30 cellular contexts compared by ENCODE assay signal in genomic region chr16:57253410-57253927, GRCh38. TPM values are rescaled to one million over a fixed set of nuclear protein-coding genes. Genes with fewer than 3 reads are reported as not detected.
DNase-seq lines count a peak whose midpoint lies in the region; ATAC-seq, FAIRE-seq and TF ChIP-seq lines count a peak whose summit lies in the region.
"Had no signal": no experiment of that assay in that cellular context is flagged by ENCODE, and none has a peak within 500 bp of the region (broad histone marks: within the 10 kb centered on the region; RNA-seq: fewer than 3 reads in every experiment).

No MANE protein-coding gene starts in this region.

- H3K9me2 ChIP-seq in hepatocyte (replicated peaks; ENCODE audit: insufficient read depth): no peaks in the 10 kb centered on the region

- H3K9me3 ChIP-seq in A549 (no peaks in the 10 kb centered on the region), K562 (replicated peaks; ENCODE audit: control insufficient read depth, insufficient read depth, low read depth, low read length) (no peaks in the 10 kb centered on the region), hepatocyte (ENCODE audit: low read depth) (no peaks in the 10 kb centered on the region), lower lobe of right lung (no peaks in the 10 kb centered on the region), gastrocnemius medialis (no peaks in the 10 kb centered on the region)
- H3K9me3 ChIP-seq: Peyer's patch had no signal

- peaks cover 0 to 4% (median 0%) of the 10 kb centered on the region in 3 donors for H3K27me3 Mint-ChIP-seq in CD14-positive monocyte (ENCODE audit: low read depth in 3 of 3)
- H3K27me3 Mint-ChIP-seq: stimulated activated memory B cell treated with anti-CD40 and anti-IgM and Interleukin-4, amounts not matched to agents 10 μg/mL and 1 μg/mL and 100 μg/mL, for 72 hours had no signal

- ATAC-seq in A549: no peak
- no peak for ATAC-seq in K562
- ATAC-seq in lower lobe of right lung: peak in 1 of 2 donors; percentile 31
- ATAC-seq in gastrocnemius medialis: no peak
- no peak for ATAC-seq in HG02759 (IDR thresholded peaks at IDR 0.05; ENCODE audit: unreplicated experiment)
- ATAC-seq: CD8-positive, alpha-beta T cell; GM23338; sciatic nerve; stimulated activated memory B cell treated with anti-CD40 and anti-IgM and Interleukin-4, amounts not matched to agents 10 μg/mL and 1 μg/mL and 100 μg/mL, for 72 hours; WTC11 had no signal

- POLR2A ChIA-PET in A549 (lab: Yijun Ruan, JAX) (no interaction called here), K562 (lab: Yijun Ruan, JAX) (interaction anchor here (1.0 kb wide), 1 partner anchor 15 kb away, joined by 4 read pairs; no protein-coding TSS in a partner anchor)

- H3K27me3 ChIP-seq in K562 (ENCODE audit: control insufficient read depth in 2 of 2, insufficient read depth in 2 of 2, low read length in 2 of 2) (no peaks in the 10 kb centered on the region), hepatocyte (no peaks in the 10 kb centered on the region), lower lobe of right lung (ENCODE audit: low read depth) (no peaks in the 10 kb centered on the region), gastrocnemius medialis (no peaks in the 10 kb centered on the region)
- H3K27me3 ChIP-seq: Peyer's patch had no signal

- H3K4me3 ChIP-seq in A549 (no peak overlapping the region), K562 (no peak overlapping the region), hepatocyte (no peak overlapping the region), lower lobe of right lung (no peak overlapping the region), gastrocnemius medialis (no peak overlapping the region)
- H3K4me3 ChIP-seq: GM23338, Peyer's patch had no signal

- H3K4me3 Mint-ChIP-seq in CD14-positive monocyte: no peak overlapping the region
- H3K4me3 Mint-ChIP-seq: activated naive CD4-positive, alpha-beta T cell treated with anti-CD3 and anti-CD28 coated beads for 36 hours; activated T-helper 1 cell treated with anti-CD3 and anti-CD28 coated beads, Interleukin-12 subunit alpha, Interleukin-12 subunit beta, Interleukin-2, Interleukin-4 antibody, amounts not matched to agents 30 ng/mL and 10 ng/mL and 1 ng/mL, durations not matched to agents 14 hours and 24 hours and 36 hours; CD8-positive, alpha-beta T cell; GM23338; immature natural killer cell; neural crest cell; stimulated activated memory B cell treated with anti-CD40 and anti-IgM and Interleukin-4, amounts not matched to agents 10 μg/mL and 1 μg/mL and 100 μg/mL, for 72 hours; WTC11 had no signal

- TF ChIP-seq RAD21 in A549 (conservative IDR thresholded peaks at IDR 0.05 in 1 of 2, IDR thresholded peaks at IDR 0.05 in 1 of 2): no peak
- TF ChIP-seq RAD21 in K562 (CRISPR knock-in tag; conservative IDR thresholded peaks at IDR 0.05 in 1 of 2, IDR thresholded peaks at IDR 0.05 in 1 of 2): no peak

- H2AFZ ChIP-seq in K562 (ENCODE audit: low read depth, low read length): no peak overlapping the region
- no peak overlapping the region for H2AFZ ChIP-seq in hepatocyte
- H2AFZ ChIP-seq: GM23338, parathyroid adenoma had no signal

- TF ChIP-seq POLR2A in A549 (IDR thresholded peaks at IDR 0.05; ENCODE audit: low read length) (no peak), K562 (conservative IDR thresholded peaks at IDR 0.05) (no peak), gastrocnemius medialis (IDR thresholded peaks at IDR 0.05) (no peak)

- H3K9me3 Mint-ChIP-seq in CD14-positive monocyte: no peaks in the 10 kb centered on the region
- H3K9me3 Mint-ChIP-seq: activated naive CD4-positive, alpha-beta T cell treated with anti-CD3 and anti-CD28 coated beads for 36 hours; activated T-helper 1 cell treated with anti-CD3 and anti-CD28 coated beads, Interleukin-12 subunit alpha, Interleukin-12 subunit beta, Interleukin-2, Interleukin-4 antibody, amounts not matched to agents 30 ng/mL and 10 ng/mL and 1 ng/mL, durations not matched to agents 14 hours and 24 hours and 36 hours; CD8-positive, alpha-beta T cell; immature natural killer cell had no signal

- H3K36me3 ChIP-seq in K562 (ENCODE audit: control insufficient read depth, insufficient read depth, low read length) (peaks cover 23% of the 10 kb centered on the region; the same call in 2 of the 3 replicates), hepatocyte (replicated peaks; ENCODE audit: insufficient read depth, low read depth) (no peaks in the 10 kb centered on the region), lower lobe of right lung (peaks cover 100% of the 10 kb centered on the region), gastrocnemius medialis (peaks cover 0 to 85% of the 10 kb centered on the region in 2 donors)

- no peak overlapping the region for H3K27ac Mint-ChIP-seq in CD14-positive monocyte
- H3K27ac Mint-ChIP-seq: activated naive CD4-positive, alpha-beta T cell treated with anti-CD3 and anti-CD28 coated beads for 36 hours; activated T-helper 1 cell treated with anti-CD3 and anti-CD28 coated beads, Interleukin-12 subunit alpha, Interleukin-12 subunit beta, Interleukin-2, Interleukin-4 antibody, amounts not matched to agents 30 ng/mL and 10 ng/mL and 1 ng/mL, durations not matched to agents 14 hours and 24 hours and 36 hours; CD8-positive, alpha-beta T cell; GM23338; immature natural killer cell; stimulated activated memory B cell treated with anti-CD40 and anti-IgM and Interleukin-4, amounts not matched to agents 10 μg/mL and 1 μg/mL and 100 μg/mL, for 72 hours; WTC11 had no signal

- CTCF ChIA-PET in A549 (lab: Yijun Ruan, JAX) (no interaction called here), K562 (lab: Yijun Ruan, JAX; ENCODE audit: low intra/inter-chr PET ratio) (no interaction called here)

- TF ChIP-seq CTCF in A549 (IDR thresholded peaks at IDR 0.05): no peak
- no peak for TF ChIP-seq CTCF in K562 (IDR thresholded peaks at IDR 0.05 in 2 of 3, conservative IDR thresholded peaks at IDR 0.05 in 1 of 3; ENCODE audit: insufficient read depth in 2 of 3, low read depth in 1 of 3, low read length in 3 of 3)
- no peak for TF ChIP-seq CTCF in hepatocyte (IDR thresholded peaks at IDR 0.05; ENCODE audit: poor library complexity)
- TF ChIP-seq CTCF in lower lobe of right lung (IDR thresholded peaks at IDR 0.05): no peak
- TF ChIP-seq CTCF in gastrocnemius medialis (IDR thresholded peaks at IDR 0.05 in 4 of 5, conservative IDR thresholded peaks at IDR 0.05 in 1 of 5): no peak
- TF ChIP-seq CTCF in CD14-positive monocyte (IDR thresholded peaks at IDR 0.05): no peak

- no peak overlapping the region for H3K9ac ChIP-seq in K562 (ENCODE audit: insufficient read depth in 1 of 2, low read depth in 2 of 2, low read length in 2 of 2)
- H3K9ac ChIP-seq: parathyroid adenoma had no signal

- 87% methylated on average over 3 of the region's 3 CpGs for WGBS in A549 (ENCODE audit: missing lambda C conversion rate)
- 50% methylated on average over 3 of the region's 3 CpGs for WGBS in K562 (ENCODE audit: insufficient coverage, low coverage, missing lambda C conversion rate)
- WGBS in hepatocyte (ENCODE audit: low lambda C conversion rate, missing lambda C conversion rate): 84% methylated on average over 3 of the region's 3 CpGs

- H3K9me1 ChIP-seq in K562 (ENCODE audit: control insufficient read depth, insufficient read depth, low read length): no peaks in the 10 kb centered on the region

- no peak overlapping the region for H3K27ac ChIP-seq in A549
- no peak overlapping the region for H3K27ac ChIP-seq in K562 (ENCODE audit: extremely low read depth, low read depth, low read length)
- peak overlapping the region; percentile 75 for H3K27ac ChIP-seq in hepatocyte
- H3K27ac ChIP-seq in lower lobe of right lung: peak overlapping the region; percentile 15
- H3K27ac ChIP-seq in gastrocnemius medialis: no peak overlapping the region
- H3K27ac ChIP-seq: parathyroid adenoma had no signal

- FAIRE-seq in A549 (lab: Jason Lieb, UNC): no peak
- FAIRE-seq in K562 (lab: Jason Lieb, UNC): no peak
- FAIRE-seq: A204.1, colon, GM12892 had no signal

- intact Hi-C loops in K562 (cut with micrococcal nuclease) (no loop called here), lower lobe of right lung (cut with DNase I) (no loop called here), gastrocnemius medialis (cut with DNase I; ENCODE audit: low total_unique reads) (no loop called here), CD14-positive monocyte (cut with micrococcal nuclease) (no loop called here)

- H3K4me1 Mint-ChIP-seq in CD14-positive monocyte: no peaks in the 10 kb centered on the region
- H3K4me1 Mint-ChIP-seq: GM23338; immature natural killer cell; stimulated activated memory B cell treated with anti-CD40 and anti-IgM and Interleukin-4, amounts not matched to agents 10 μg/mL and 1 μg/mL and 100 μg/mL, for 72 hours; WTC11 had no signal

- H3K79me2 ChIP-seq in K562 (ENCODE audit: control insufficient read depth, insufficient read depth, low read length) (no peaks in the 10 kb centered on the region), hepatocyte (peaks cover 3% of the 10 kb centered on the region)
- H3K79me2 ChIP-seq: parathyroid adenoma had no signal

- in situ Hi-C loops in K562 (cut with MboI): no loop called here
- in situ Hi-C loops in gastrocnemius medialis (cut with MboI; ENCODE audit: low sequenced_read_pairs in 4 of 4): no loop called here

- TF ChIP-seq EP300 in A549 (IDR thresholded peaks at IDR 0.05): no peak
- TF ChIP-seq EP300 in K562 (IDR thresholded peaks at IDR 0.05; ENCODE audit: low read length): no peak

- H3K4me2 ChIP-seq in A549 (peak overlapping the region; percentile 28; the same call in 2 of the 3 replicates), K562 (ENCODE audit: insufficient read depth, low read length) (no peak overlapping the region), hepatocyte (no peak overlapping the region)
- H3K4me2 ChIP-seq: GM23338 had no signal

- no TSS peak for BruUV-seq in K562 (replicated peaks; lab: Mats Ljungman, UMichigan)

- H4K20me1 ChIP-seq in K562 (replicated peaks; ENCODE audit: control insufficient read depth, insufficient read depth, low read length) (no peaks in the 10 kb centered on the region), hepatocyte (ENCODE audit: insufficient read depth, poor library complexity, severe bottlenecking) (no peaks in the 10 kb centered on the region)

- H3K4me1 ChIP-seq in A549 (peaks cover 11% of the 10 kb centered on the region), K562 (replicated peaks in 1 of 2; ENCODE audit: control insufficient read depth in 2 of 2, insufficient read depth in 2 of 2, low read length in 2 of 2) (peaks cover 3 to 13% of the 10 kb centered on the region in 2 experiments; a peak in 3 of 5 replicates), hepatocyte (ENCODE audit: insufficient read depth) (no peaks in the 10 kb centered on the region), lower lobe of right lung (peaks cover 13% of the 10 kb centered on the region), gastrocnemius medialis (no peaks in the 10 kb centered on the region)
- H3K4me1 ChIP-seq: parathyroid adenoma had no signal

- H3K36me3 Mint-ChIP-seq in CD14-positive monocyte: peaks cover 55 to 60% of the 10 kb centered on the region in 2 donors

- DNase-seq in A549 (ENCODE audit: low read depth in 1 of 2, low spot score in 1 of 2): no peak
- no peak for DNase-seq in K562 (ENCODE audit: extremely low read depth in 1 of 4, low spot score in 3 of 4)
- DNase-seq in hepatocyte (ENCODE audit: low spot score): no peak
- DNase-seq in lower lobe of right lung: peak; percentile 10
- no peak for DNase-seq in gastrocnemius medialis
- DNase-seq in CD14-positive monocyte (ENCODE audit: low spot score): no peak
- no peak for DNase-seq in HCEC 1CT
- DNase-seq: activated naive CD4-positive, alpha-beta T cell treated with anti-CD3 and anti-CD28 coated beads for 36 hours; AML-193; amniotic stem cell; CD8-positive, alpha-beta T cell; effector CD8-positive, alpha-beta T cell; hypothalamus; immature natural killer cell; NCI-H1092 treated with DMSO at 0.1 percent for 48 hours; NCI-H1930; NCI-H526; Peyer's patch; stimulated activated CD4-positive, alpha-beta T cell treated with anti-CD3 and anti-CD28 coated beads, Interleukin-4, amount 100 ng/mL, for 4 hours had no signal

RNA-seq across cellular contexts. Expression of gene ARL2BP, which starts 8.4 kb away (rescaled TPM):
- 117 and 126 TPM in 2 replicates for polyA plus RNA-seq in A549 (2011; rRNA removed)
- 49.9 and 58.2 TPM in 2 replicates for polyA plus RNA-seq in A549 (2012; cell fraction: cytosol; rRNA removed)
- 20.2 and 31.0 TPM in 2 replicates for polyA plus RNA-seq in A549 (2012; cell fraction: nucleus; rRNA removed)
- 64.0 to 68.7 TPM (median 67.0 TPM) in 3 replicates for polyA plus RNA-seq in A549 (2017; fragmentation: RNase III; extraction: RNeasy Plus Mini Kit Qiagen cat#74134 plus additional on column Dnase treatment)
- polyA minus RNA-seq in A549 (2011; rRNA and poly(A)+ RNA removed): 48.8 and 54.9 TPM in 2 replicates
- total RNA-seq in K562 (2011; cell fraction: chromatin; rRNA removed; ENCODE audit: low replicate concordance): 7.3 and 7.4 TPM in 2 replicates
- total RNA-seq in K562 (2011; cell fraction: nucleolus; rRNA removed): 6.1 and 6.7 TPM in 2 replicates
- total RNA-seq in K562 (2011; cell fraction: nucleoplasm; rRNA removed): 9.8 and 13.2 TPM in 2 replicates
- 24.5 and 28.0 TPM in 2 replicates for total RNA-seq in K562 (2014; rRNA removed)
- total RNA-seq in K562 (2014; rRNA removed; fragmentation: Illumina TruSeq; extraction: Trizol): 33.9 and 34.6 TPM in 2 replicates
- total RNA-seq in K562 (2015; rRNA removed; fragmentation: Illumina TruSeq; extraction: Trizol): 33.2 and 36.7 TPM in 2 replicates
- 27.2 and 30.8 TPM in 2 replicates for total RNA-seq in K562 (2021)
- polyA plus RNA-seq in K562 (2011; rRNA removed): 41.8 and 49.8 TPM in 2 replicates
- polyA plus RNA-seq in K562 (2011; cell fraction: cytosol; rRNA removed): 32.7 and 45.1 TPM in 2 replicates
- 13.7 and 20.4 TPM in 2 replicates for polyA plus RNA-seq in K562 (2011; cell fraction: nucleus; rRNA removed)
- polyA plus RNA-seq in K562 (2012): 29.7 and 37.4 TPM in 2 replicates
- 33.1 and 38.3 TPM in 2 replicates for polyA plus RNA-seq in K562 (2014; fragmentation: Illumina TruSeq; extraction: Trizol)
- 10 to 100 TPM; 16.7 to 17.1 TPM for polyA plus RNA-seq in K562 (2014; fragmentation: Nextera tagmentation; extraction: Ambion mirVana)
- 20.3 and 23.1 TPM in 2 replicates for polyA plus RNA-seq in K562 (2014; rRNA removed)
- polyA minus RNA-seq in K562 (2011; rRNA and poly(A)+ RNA removed): 37.9 and 40.7 TPM in 2 replicates
- 19.5 and 24.3 TPM in 2 replicates for polyA minus RNA-seq in K562 (2011; cell fraction: cytosol; rRNA and poly(A)+ RNA removed)
- 3.8 and 7.4 TPM in 2 replicates for polyA minus RNA-seq in K562 (2011; cell fraction: nucleus; rRNA and poly(A)+ RNA removed)
- total RNA-seq in hepatocyte: 92.6 and 105 TPM in 2 replicates
- 102 and 104 TPM in 2 replicates for polyA plus RNA-seq in hepatocyte
- total RNA-seq in lower lobe of right lung: 58.1 TPM
- total RNA-seq in gastrocnemius medialis: 10 to 100 TPM; 25.5 to 52.6 (median 44.5) TPM
- 10 to 100 TPM; 84.0 to 84.6 TPM for polyA plus RNA-seq in CD14-positive monocyte

RNA-seq across cellular contexts. Expression of gene PLLP, which starts 31.0 kb away (rescaled TPM):
- polyA plus RNA-seq in A549 (2011; rRNA removed): 3.3 and 3.7 TPM in 2 replicates
- polyA plus RNA-seq in A549 (2012; cell fraction: cytosol; rRNA removed): 3.3 and 4.2 TPM in 2 replicates
- 3.0 and 3.1 TPM in 2 replicates for polyA plus RNA-seq in A549 (2012; cell fraction: nucleus; rRNA removed)
- polyA plus RNA-seq in A549 (2017; fragmentation: RNase III; extraction: RNeasy Plus Mini Kit Qiagen cat#74134 plus additional on column Dnase treatment): 1.5 to 1.9 TPM (median 1.8 TPM) in 3 replicates
- polyA minus RNA-seq in A549 (2011; rRNA and poly(A)+ RNA removed): 5.1 and 8.3 TPM in 2 replicates
- 0.44 and 0.93 TPM in 2 replicates for total RNA-seq in K562 (2011; cell fraction: chromatin; rRNA removed; ENCODE audit: low replicate concordance)
- total RNA-seq in K562 (2011; cell fraction: nucleolus; rRNA removed): 0.92 and 1.3 TPM in 2 replicates
- total RNA-seq in K562 (2011; cell fraction: nucleoplasm; rRNA removed): 0.81 and 1.4 TPM in 2 replicates
- 0.09 TPM in 1 of 2 replicates, not detected in the other for total RNA-seq in K562 (2014; rRNA removed)
- total RNA-seq in K562 (2014; rRNA removed; fragmentation: Illumina TruSeq; extraction: Trizol): 0.11 and 0.22 TPM in 2 replicates
- total RNA-seq in K562 (2015; rRNA removed; fragmentation: Illumina TruSeq; extraction: Trizol): 0.11 and 0.51 TPM in 2 replicates
- 0.38 and 0.42 TPM in 2 replicates for total RNA-seq in K562 (2021)
- polyA plus RNA-seq in K562 (2011; rRNA removed): 0.96 and 1.2 TPM in 2 replicates
- 1.4 and 3.5 TPM in 2 replicates for polyA plus RNA-seq in K562 (2011; cell fraction: cytosol; rRNA removed)
- polyA plus RNA-seq in K562 (2011; cell fraction: nucleus; rRNA removed): 0.66 and 1.1 TPM in 2 replicates
- polyA plus RNA-seq in K562 (2012): 0.65 and 0.80 TPM in 2 replicates
- 0.25 and 0.42 TPM in 2 replicates for polyA plus RNA-seq in K562 (2014; fragmentation: Illumina TruSeq; extraction: Trizol)
- under 1 TPM; 0.10 to 0.15 TPM for polyA plus RNA-seq in K562 (2014; fragmentation: Nextera tagmentation; extraction: Ambion mirVana)
- 0.27 and 1.7 TPM in 2 replicates for polyA plus RNA-seq in K562 (2014; rRNA removed)
- polyA minus RNA-seq in K562 (2011; rRNA and poly(A)+ RNA removed): 0.33 and 1.8 TPM in 2 replicates
- polyA minus RNA-seq in K562 (2011; cell fraction: cytosol; rRNA and poly(A)+ RNA removed): 3.1 and 4.1 TPM in 2 replicates
- polyA minus RNA-seq in K562 (2011; cell fraction: nucleus; rRNA and poly(A)+ RNA removed): 0.40 and 0.56 TPM in 2 replicates
- 42.3 and 49.5 TPM in 2 replicates for total RNA-seq in hepatocyte
- polyA plus RNA-seq in hepatocyte: 31.0 and 38.7 TPM in 2 replicates
- total RNA-seq in lower lobe of right lung: 77.5 TPM
- 1 to 10 TPM; 1.2 to 6.2 (median 4.7) TPM for total RNA-seq in gastrocnemius medialis
- under 1 TPM; 0.52 to 0.97 TPM for polyA plus RNA-seq in CD14-positive monocyte

Comparison
In these comparisons a context has a peak if more than half of its experiments do, and no peak if none do; other contexts are left out.
1. H3K27ac ChIP-seq: peak in hepatocyte (single experiment) and lower lobe of right lung (single experiment); none in A549 (0 of 2), K562 (single experiment) and gastrocnemius medialis (0 of 4).
2. Of the 35 proteins assayed by ChIP-seq in both K562 and A549: peak only in K562: none; only in A549: none; in both: CEBPB; in neither: 34.